In the genomic region with DNA sequence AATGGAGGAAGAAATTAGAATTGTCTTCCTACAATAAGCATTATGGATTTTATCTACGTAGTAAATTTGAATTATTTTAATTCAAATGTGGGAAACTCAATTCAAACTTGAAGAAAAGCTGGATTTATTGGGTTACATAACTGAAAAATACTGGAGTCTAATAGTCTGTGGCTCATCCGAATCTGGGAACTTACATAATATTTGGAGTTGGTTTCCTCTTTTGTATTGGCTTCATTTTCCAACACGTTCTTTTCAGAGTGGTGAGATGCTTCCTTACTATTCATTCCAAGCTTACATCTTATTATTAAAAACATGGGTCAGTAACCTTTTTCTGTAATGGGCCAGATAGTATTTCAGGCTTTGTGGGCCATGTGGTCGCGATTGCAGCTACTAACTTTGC, we compare ENCODE assay signal across 15 cellular contexts.
DNase-seq lines count a peak whose midpoint lies in the region; ATAC-seq and TF ChIP-seq lines count a peak whose summit lies in the region.
"Had no signal": no experiment of that assay in that cellular context is flagged by ENCODE, and none has a peak within 500 bp of the region (broad histone marks: within the 10 kb centered on the region; RNA-seq: fewer than 3 reads in every experiment).

No MANE protein-coding gene starts in this region.

- H3K27me3 ChIP-seq in left lung: no peaks in the 10 kb centered on the region
- no peaks in the 10 kb centered on the region for H3K27me3 ChIP-seq in subcutaneous abdominal adipose tissue (ENCODE audit: control insufficient read depth in 5 of 5, insufficient read depth in 4 of 5, low read length in 5 of 5)
- no peaks in the 10 kb centered on the region for H3K27me3 ChIP-seq in mesenchymal stem cell (ENCODE audit: control insufficient read depth in 1 of 2, insufficient read depth in 1 of 2, low read length in 2 of 2)

- H3K14ac ChIP-seq in mesenchymal stem cell (ENCODE audit: low read length in 2 of 2): no peak overlapping the region

- H2BK120ac ChIP-seq in mesenchymal stem cell (ENCODE audit: low read depth, low read length): no peak overlapping the region

- peaks cover 0 to 21% of the 10 kb centered on the region in 2 donors for H3K36me3 ChIP-seq in left lung
- peaks cover 0 to 9% (median 0%) of the 10 kb centered on the region in 5 donors for H3K36me3 ChIP-seq in subcutaneous abdominal adipose tissue (ENCODE audit: control insufficient read depth in 5 of 5, insufficient read depth in 5 of 5, low read length in 5 of 5)
- H3K36me3 ChIP-seq in mesenchymal stem cell (ENCODE audit: control insufficient read depth in 1 of 2, insufficient read depth in 2 of 2, low read depth in 1 of 2, low read length in 2 of 2): no peaks in the 10 kb centered on the region

- H4K91ac ChIP-seq in mesenchymal stem cell (ENCODE audit: low read length): no peak overlapping the region

- ATAC-seq in left lung (peak; percentile 23), GM21786 (IDR thresholded peaks at IDR 0.05; ENCODE audit: unreplicated experiment) (no peak)
- ATAC-seq: K562 had no signal

- H3K23ac ChIP-seq in mesenchymal stem cell (ENCODE audit: low read length in 2 of 2): no peak overlapping the region

- H3K9ac ChIP-seq in subcutaneous abdominal adipose tissue (ENCODE audit: low read length in 5 of 5) (no peak overlapping the region), mesenchymal stem cell (ENCODE audit: low read length) (no peak overlapping the region)

- H3K9me3 ChIP-seq in left lung (no peaks in the 10 kb centered on the region), subcutaneous abdominal adipose tissue (ENCODE audit: control insufficient read depth in 5 of 5, low read length in 5 of 5) (no peaks in the 10 kb centered on the region), mesenchymal stem cell (ENCODE audit: control insufficient read depth, low read length) (no peaks in the 10 kb centered on the region)

- intact Hi-C loops in left lung (cut with DNase I): no loop called here

- no peak overlapping the region for H3K4ac ChIP-seq in mesenchymal stem cell (ENCODE audit: low read depth in 1 of 2, low read length in 2 of 2)

- WGBS in mesenchymal stem cell: 100% methylated on average over 4 of the region's 5 CpGs

- no peak overlapping the region for H2BK15ac ChIP-seq in mesenchymal stem cell (ENCODE audit: low read depth, poor library complexity, severe bottlenecking)

- no peak overlapping the region for H2AK5ac ChIP-seq in mesenchymal stem cell (ENCODE audit: low read length, severe bottlenecking)

- no peak overlapping the region for H3K18ac ChIP-seq in mesenchymal stem cell (ENCODE audit: low read depth in 1 of 2, low read length in 2 of 2)

- H3K4me3 ChIP-seq in left lung (no peak overlapping the region), subcutaneous abdominal adipose tissue (ENCODE audit: low read depth in 1 of 5, low read length in 5 of 5) (no peak overlapping the region), mesenchymal stem cell (ENCODE audit: insufficient read depth in 1 of 2, low read depth in 1 of 2, low read length in 2 of 2) (no peak overlapping the region)
- H3K4me3 ChIP-seq: K562 had no signal

- no peak overlapping the region for H3K4me2 ChIP-seq in mesenchymal stem cell (ENCODE audit: low read length, poor library complexity, severe bottlenecking)

- H3K27ac ChIP-seq in left lung (peak overlapping the region; percentile 29 to 34), subcutaneous abdominal adipose tissue (ENCODE audit: low read depth, low read length) (peak overlapping the region; percentile 47), mesenchymal stem cell (ENCODE audit: low read length, poor library complexity, severe bottlenecking) (no peak overlapping the region)

- H3K4me1 ChIP-seq in left lung (peaks cover 0 to 30% of the 10 kb centered on the region in 2 donors), subcutaneous abdominal adipose tissue (ENCODE audit: control insufficient read depth in 5 of 5, insufficient read depth in 5 of 5, low read length in 5 of 5) (peaks cover 5 to 75% (median 28%) of the 10 kb centered on the region in 5 donors), mesenchymal stem cell (ENCODE audit: control insufficient read depth, insufficient read depth, low read depth, low read length) (no peaks in the 10 kb centered on the region)

- H2AFZ ChIP-seq in mesenchymal stem cell (ENCODE audit: low read depth, low read length): no peak overlapping the region

- no peak for TF ChIP-seq CTCF in left lung (IDR thresholded peaks at IDR 0.05)

- no peak overlapping the region for H2BK12ac ChIP-seq in mesenchymal stem cell (ENCODE audit: low read length in 2 of 2)

- no peaks in the 10 kb centered on the region for H3K79me1 ChIP-seq in mesenchymal stem cell (replicated peaks; ENCODE audit: low read length, poor library complexity, severe bottlenecking)

- no peak overlapping the region for H4K8ac ChIP-seq in mesenchymal stem cell (ENCODE audit: low read length)

- peak; percentile 34 for DNase-seq in NOMO-1 treated with DMSO at 0.1 percent for 48 hours (lab: John Stamatoyannopoulos, UW; ENCODE audit: unreplicated experiment)
- no peak for DNase-seq in NOMO-1 (lab: John Stamatoyannopoulos, UW; ENCODE audit: unreplicated experiment in 2 of 2)
- DNase-seq in MV-4-11 (lab: John Stamatoyannopoulos, UW): peak; percentile 23
- DNase-seq in left lung: no peak
- no peak for DNase-seq in NCI-H1930 (lab: John Stamatoyannopoulos, UW)
- no peak for DNase-seq in mesenchymal stem cell
- DNase-seq: Calu3; CD4-positive, CD25-positive, alpha-beta regulatory T cell; DMS79; NCI-H1092 treated with DMSO at 0.1 percent for 48 hours; NCI-H510A treated with DMSO at 0.1 percent for 48 hours; SIG-M5 had no signal

- H2BK5ac ChIP-seq in mesenchymal stem cell (ENCODE audit: low read depth, low read length, poor library complexity, severe bottlenecking): no peak overlapping the region

Comparison
In these comparisons a context has a peak if more than half of its experiments do, and no peak if none do; other contexts are left out.
1. DNase-seq: peak in NOMO-1 treated with DMSO at 0.1 percent for 48 hours (single experiment) and MV-4-11 (single experiment); none in NOMO-1 (0 of 2), left lung (0 of 2), NCI-H1930 (0 of 2) and mesenchymal stem cell (single experiment).